18 cellular contexts compared by ENCODE assay signal in genomic region chr2:179524940-179525339, GRCh38.
DNase-seq lines count a peak whose midpoint lies in the region; ATAC-seq and TF ChIP-seq lines count a peak whose summit lies in the region.
"Had no signal": no experiment of that assay in that cellular context is flagged by ENCODE, and none has a peak within 500 bp of the region (broad histone marks: within the 10 kb centered on the region; RNA-seq: fewer than 3 reads in every experiment).

No MANE protein-coding gene starts in this region.

- RAD21 ChIA-PET in HCT116 (lab: Charles Lee; ENCODE audit: low non-redundant PET in 1 of 2, low total read pairs in 2 of 2, uncharacterized antibody in 2 of 2, unreplicated experiment in 2 of 2), result no interaction called here

- H3K9ac ChIP-seq in HCT116 (ENCODE audit: low read length), result no peak overlapping the region

- H3K9me2 ChIP-seq in HCT116 (ENCODE audit: insufficient read depth) (no peaks in the 10 kb centered on the region), PC-9 (ENCODE audit: insufficient read depth) (no peaks in the 10 kb centered on the region; the same call in 1 of the 2 replicates)

- 59 to 67% methylated on average over 5 of the region's 5 CpGs for WGBS in body of pancreas, 2 donors

- no peaks in the 10 kb centered on the region for H3K36me3 ChIP-seq in HCT116 (ENCODE audit: control insufficient read depth in 1 of 2, insufficient read depth in 2 of 2, low read length in 2 of 2)
- H3K36me3 ChIP-seq in PC-9 (ENCODE audit: low read depth), result no peaks in the 10 kb centered on the region
- H3K36me3 ChIP-seq in naive thymus-derived CD4-positive, alpha-beta T cell (ENCODE audit: control insufficient read depth in 2 of 3, insufficient read depth in 3 of 3, low read length in 3 of 3), result no peaks in the 10 kb centered on the region
- no peaks in the 10 kb centered on the region for H3K36me3 ChIP-seq in body of pancreas (replicated peaks in 1 of 2; ENCODE audit: insufficient read depth in 1 of 2, low read depth in 2 of 2)
- H3K36me3 ChIP-seq: HAP-1 had no signal

- no peaks in the 10 kb centered on the region for H3K36me3 Mint-ChIP-seq in naive thymus-derived CD4-positive, alpha-beta T cell
- H3K36me3 Mint-ChIP-seq: CD8-positive, alpha-beta memory T cell had no signal

- H3K79me2 ChIP-seq in HCT116 (ENCODE audit: insufficient read depth, low read length), result no peaks in the 10 kb centered on the region
- no peaks in the 10 kb centered on the region for H3K79me2 ChIP-seq in PC-9 (ENCODE audit: low read depth)

- no peak for TF ChIP-seq RAD21 in HCT116 (IDR thresholded peaks at IDR 0.05; ENCODE audit: low read depth)

- H3K4me2 ChIP-seq in HCT116 (ENCODE audit: low read length) (no peak overlapping the region), PC-9 (no peak overlapping the region)

- H4K20me1 ChIP-seq in HCT116 (ENCODE audit: insufficient read depth) (no peaks in the 10 kb centered on the region), PC-9 (ENCODE audit: insufficient read depth) (no peaks in the 10 kb centered on the region)

- ATAC-seq in HCT116 (peak; percentile 20; the same call in 1 of the 2 replicates), GM21576 (IDR thresholded peaks at IDR 0.05; ENCODE audit: unreplicated experiment) (no peak), body of pancreas (no peak)
- ATAC-seq in naive thymus-derived CD4-positive, alpha-beta T cell, result no peak
- ATAC-seq: SK-N-SH treated with all-trans-retinoic acid at 6 μM for 48 hours had no signal

- H3K9me3 ChIP-seq in HCT116 (ENCODE audit: control insufficient read depth in 1 of 2, insufficient read depth in 1 of 2, low read depth in 1 of 2, low read length in 2 of 2) (no peaks in the 10 kb centered on the region), PC-9 (ENCODE audit: insufficient read depth, low read depth) (no peaks in the 10 kb centered on the region), body of pancreas (no peaks in the 10 kb centered on the region)
- H3K9me3 ChIP-seq in naive thymus-derived CD4-positive, alpha-beta T cell (ENCODE audit: control insufficient read depth in 2 of 3, low read length in 3 of 3), result no peaks in the 10 kb centered on the region
- H3K9me3 ChIP-seq: HAP-1 had no signal

- TF ChIP-seq CTCF in HCT116 (IDR thresholded peaks at IDR 0.05 in 2 of 3, conservative IDR thresholded peaks at IDR 0.05 in 1 of 3; ENCODE audit: borderline replicate concordance in 1 of 3, insufficient read depth in 1 of 3, low read depth in 2 of 3, low read length in 2 of 3) (no peak), PC-9 (conservative IDR thresholded peaks at IDR 0.05) (no peak), fibroblast of villous mesenchyme (IDR thresholded peaks at IDR 0.05; ENCODE audit: insufficient read depth, low read depth, low read length) (no peak), body of pancreas (IDR thresholded peaks at IDR 0.05) (no peak)

- CTCF ChIA-PET in HCT116 (lab: Charles Lee) (no interaction called here), PC-9 (lab: Charles Lee) (no interaction called here)
- CTCF ChIA-PET in naive thymus-derived CD4-positive, alpha-beta T cell (lab: Charles Lee), result no interaction called here

- BruUV-seq in HCT116 (replicated peaks; lab: Mats Ljungman, UMichigan), result no TSS peak
- BruUV-seq in PC-9 (replicated peaks; lab: Mats Ljungman, UMichigan), result no TSS peak

- DNase-seq in HCT116 (ENCODE audit: low read depth, low spot score) (no peak), PC-9 (no peak), fibroblast of villous mesenchyme (ENCODE audit: low read depth) (peak; percentile 7), renal cortical epithelial cell (ENCODE audit: low read depth) (peak; percentile 71), body of pancreas (no peak)
- no peak for DNase-seq in activated naive CD4-positive, alpha-beta T cell (lab: John Stamatoyannopoulos, UW)
- no peak for DNase-seq in naive thymus-derived CD4-positive, alpha-beta T cell
- DNase-seq: C1 segment of cervical spinal cord; CD8-positive, alpha-beta memory T cell; DMS79; NCI-H1694; NCI-H2081 treated with DMSO at 0.1 percent for 48 hours; NCI-H510A; NCI-H774; SHP77 had no signal

- intact Hi-C loops in HCT116 (cut with micrococcal nuclease), result no loop called here
- intact Hi-C loops in PC-9 (cut with micrococcal nuclease; ENCODE audit: unreplicated experiment), result no loop called here
- intact Hi-C loops in naive thymus-derived CD4-positive, alpha-beta T cell (cut with micrococcal nuclease), result no loop called here
- intact Hi-C loops in body of pancreas (cut with DNase I), result no loop called here

- H3K4me3 ChIP-seq in HCT116 (replicated peaks in 1 of 2; ENCODE audit: low read depth in 1 of 2, low read length in 2 of 2), result no peak overlapping the region
- H3K4me3 ChIP-seq in PC-9, result no peak overlapping the region
- H3K4me3 ChIP-seq in fibroblast of villous mesenchyme (ENCODE audit: low read depth, low read length), result no peak overlapping the region
- H3K4me3 ChIP-seq in naive thymus-derived CD4-positive, alpha-beta T cell (ENCODE audit: low read length), result no peak overlapping the region
- H3K4me3 ChIP-seq in body of pancreas, result no peak overlapping the region
- H3K4me3 ChIP-seq: HAP-1 had no signal

- H3K27me3 ChIP-seq in HCT116 (ENCODE audit: insufficient read depth, low read length) (no peaks in the 10 kb centered on the region), PC-9 (ENCODE audit: insufficient read depth, low read depth) (no peaks in the 10 kb centered on the region), body of pancreas (no peaks in the 10 kb centered on the region)
- H3K27me3 ChIP-seq in naive thymus-derived CD4-positive, alpha-beta T cell (ENCODE audit: control insufficient read depth in 2 of 2, insufficient read depth in 2 of 2, low read length in 2 of 2), result no peaks in the 10 kb centered on the region

- H3K4me1 Mint-ChIP-seq in naive thymus-derived CD4-positive, alpha-beta T cell, result no peaks in the 10 kb centered on the region
- H3K4me1 Mint-ChIP-seq: CD8-positive, alpha-beta memory T cell had no signal

- no peak overlapping the region for H3K4me3 Mint-ChIP-seq in naive thymus-derived CD4-positive, alpha-beta T cell
- H3K4me3 Mint-ChIP-seq: CD8-positive, alpha-beta memory T cell had no signal

- H3F3A ChIP-seq in PC-9 (ENCODE audit: insufficient read depth, low read depth), result no peaks in the 10 kb centered on the region

- peaks cover 0 to 6% (median 0%) of the 10 kb centered on the region in 5 donors for H3K27me3 Mint-ChIP-seq in naive thymus-derived CD4-positive, alpha-beta T cell
- H3K27me3 Mint-ChIP-seq: CD8-positive, alpha-beta memory T cell had no signal

- H3K27ac ChIP-seq in HCT116 (ENCODE audit: low read depth, low read length) (no peak overlapping the region), PC-9 (no peak overlapping the region), body of pancreas (no peak overlapping the region)
- H3K27ac ChIP-seq in naive thymus-derived CD4-positive, alpha-beta T cell (ENCODE audit: low read depth, low read length), result no peak overlapping the region

- POLR2A ChIA-PET in HCT116 (lab: Charles Lee) (no interaction called here), PC-9 (lab: Charles Lee; ENCODE audit: unreplicated experiment) (no interaction called here)
- POLR2A ChIA-PET in naive thymus-derived CD4-positive, alpha-beta T cell (lab: Charles Lee), result no interaction called here

- H3K4me1 ChIP-seq in HCT116 (ENCODE audit: control insufficient read depth in 1 of 2, insufficient read depth in 2 of 2, low read length in 2 of 2) (no peaks in the 10 kb centered on the region), PC-9 (replicated peaks; ENCODE audit: insufficient read depth) (no peaks in the 10 kb centered on the region; the same call in 1 of the 2 replicates), body of pancreas (no peaks in the 10 kb centered on the region)
- H3K4me1 ChIP-seq in naive thymus-derived CD4-positive, alpha-beta T cell (ENCODE audit: control insufficient read depth in 2 of 2, insufficient read depth in 2 of 2, low read length in 2 of 2), result no peaks in the 10 kb centered on the region

- no peak overlapping the region for H3K27ac Mint-ChIP-seq in naive thymus-derived CD4-positive, alpha-beta T cell
- H3K27ac Mint-ChIP-seq: CD8-positive, alpha-beta memory T cell had no signal

- H3K9me3 Mint-ChIP-seq in naive thymus-derived CD4-positive, alpha-beta T cell, result peaks cover 0 to 3% (median 0%) of the 10 kb centered on the region in 11 donors

- TF ChIP-seq POLR2A in HCT116 (IDR thresholded peaks at IDR 0.05; ENCODE audit: borderline replicate concordance, extremely low read depth, insufficient read depth, insufficient read length) (no peak), body of pancreas (IDR thresholded peaks at IDR 0.05) (no peak)

- H2AFZ ChIP-seq in HCT116 (ENCODE audit: low read depth, low read length, poor library complexity, severe bottlenecking), result no peak overlapping the region
- H2AFZ ChIP-seq in PC-9, result peak overlapping the region; percentile 71

TF ChIP-seq in HCT116, 20 proteins besides CTCF, POLR2A, EP300 and RAD21:
- TF ChIP-seq SIN3A (IDR thresholded peaks at IDR 0.05; ENCODE audit: low read depth), result no peak
- TF ChIP-seq POLR2AphosphoS5 (IDR thresholded peaks at IDR 0.05; ENCODE audit: low read depth, low read length), result no peak
- TF ChIP-seq ATF3 (IDR thresholded peaks at IDR 0.05), result no peak

Comparison
In these comparisons a context has a peak if more than half of its experiments do, and no peak if none do; other contexts are left out.
1. DNase-seq: peak in fibroblast of villous mesenchyme (single experiment) and renal cortical epithelial cell (single experiment); none in HCT116 (single experiment), PC-9 (0 of 2), activated naive CD4-positive, alpha-beta T cell (0 of 4), naive thymus-derived CD4-positive, alpha-beta T cell (0 of 9) and body of pancreas (0 of 4).